ENCODE assay signal across 1 cellular context in the genomic region with DNA sequence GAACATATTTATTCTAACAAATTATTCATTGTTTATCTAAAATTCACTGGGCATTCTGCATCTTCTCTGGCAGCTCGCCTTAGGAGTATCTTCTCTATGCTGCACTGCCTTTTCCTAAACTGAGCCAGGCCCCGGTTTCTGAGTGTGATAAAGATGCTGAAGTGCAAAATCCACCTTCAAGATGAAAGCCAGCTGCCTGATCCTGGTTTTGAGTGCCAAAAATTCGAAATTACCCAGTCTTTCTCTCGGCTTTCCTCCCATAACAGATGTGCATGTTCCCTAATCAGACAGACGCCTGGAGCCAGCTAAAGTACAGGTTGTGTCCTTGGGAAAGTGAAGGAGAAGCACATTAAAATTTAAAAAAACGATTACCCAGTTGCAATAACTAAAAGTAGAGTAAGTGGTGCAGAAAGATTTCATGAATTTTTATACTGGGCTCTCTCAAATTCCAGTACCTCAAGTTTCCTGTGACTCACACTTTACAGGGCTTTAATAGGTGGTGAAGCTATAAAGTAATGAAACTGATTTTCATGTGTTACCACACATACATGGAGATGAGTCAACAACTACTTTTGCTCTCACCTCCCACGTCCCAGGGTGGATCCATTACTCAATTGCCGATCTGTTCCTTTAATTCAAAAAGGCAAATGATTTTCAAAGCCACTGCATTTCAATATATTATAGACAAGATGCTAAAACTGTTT.
TF ChIP-seq lines count a peak whose summit lies in the region.

No MANE protein-coding gene starts in this region.

TF ChIP-seq in WTC11, 78 proteins besides CTCF, POLR2A, EP300 and RAD21 (continued from another document):
- TF ChIP-seq, protein P1, sequence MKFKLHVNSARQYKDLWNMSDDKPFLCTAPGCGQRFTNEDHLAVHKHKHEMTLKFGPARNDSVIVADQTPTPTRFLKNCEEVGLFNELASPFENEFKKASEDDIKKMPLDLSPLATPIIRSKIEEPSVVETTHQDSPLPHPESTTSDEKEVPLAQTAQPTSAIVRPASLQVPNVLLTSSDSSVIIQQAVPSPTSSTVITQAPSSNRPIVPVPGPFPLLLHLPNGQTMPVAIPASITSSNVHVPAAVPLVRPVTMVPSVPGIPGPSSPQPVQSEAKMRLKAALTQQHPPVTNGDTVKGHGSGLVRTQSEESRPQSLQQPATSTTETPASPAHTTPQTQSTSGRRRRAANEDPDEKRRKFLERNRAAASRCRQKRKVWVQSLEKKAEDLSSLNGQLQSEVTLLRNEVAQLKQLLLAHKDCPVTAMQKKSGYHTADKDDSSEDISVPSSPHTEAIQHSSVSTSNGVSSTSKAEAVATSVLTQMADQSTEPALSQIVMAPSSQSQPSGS (CRISPR knock-in tag; IDR thresholded peaks at IDR 0.05; ENCODE audit: borderline replicate concordance, low read depth): no peak
- TF ChIP-seq JUN (CRISPR knock-in tag; IDR thresholded peaks at IDR 0.05) (no peak), FOXP1 (CRISPR knock-in tag; IDR thresholded peaks at IDR 0.05; ENCODE audit: borderline replicate concordance) (no peak), ETV6 (CRISPR knock-in tag; IDR thresholded peaks at IDR 0.05) (no peak), SOX15 (CRISPR knock-in tag; IDR thresholded peaks at IDR 0.05) (no peak), NR3C1 (CRISPR knock-in tag; conservative IDR thresholded peaks at IDR 0.05; ENCODE audit: low read depth) (no peak)
- TF ChIP-seq, protein P2, sequence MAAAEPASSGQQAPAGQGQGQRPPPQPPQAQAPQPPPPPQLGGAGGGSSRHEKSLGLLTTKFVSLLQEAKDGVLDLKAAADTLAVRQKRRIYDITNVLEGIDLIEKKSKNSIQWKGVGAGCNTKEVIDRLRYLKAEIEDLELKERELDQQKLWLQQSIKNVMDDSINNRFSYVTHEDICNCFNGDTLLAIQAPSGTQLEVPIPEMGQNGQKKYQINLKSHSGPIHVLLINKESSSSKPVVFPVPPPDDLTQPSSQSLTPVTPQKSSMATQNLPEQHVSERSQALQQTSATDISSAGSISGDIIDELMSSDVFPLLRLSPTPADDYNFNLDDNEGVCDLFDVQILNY (CRISPR knock-in tag; IDR thresholded peaks at IDR 0.05): no peak
